8 cellular contexts compared by ENCODE assay signal in genomic region chr3:107927361-107928083, GRCh38.
A peak's percentile ranks its signal among the peaks of the same experiment; 100 is the strongest.
DNase-seq lines count a peak whose midpoint lies in the region; ATAC-seq and TF ChIP-seq lines count a peak whose summit lies in the region.

No MANE protein-coding gene starts in this region.

- H3K27ac Mint-ChIP-seq in activated B cell treated with CpG ODN at 0.5 μM for 24 hours = peak overlapping the region; percentile 26

- POLR2A ChIA-PET in activated B cell treated with CpG ODN at 0.5 μM for 24 hours (lab: Charles Lee) = interaction anchor here (0.8 to 1.1 kb wide), 4 partner anchors 162 to 295 kb away, joined by 3 to 6 read pairs (median 4); partner anchors contain the start of gene IFT57

- peaks cover 10% of the 10 kb centered on the region for H3K27me3 Mint-ChIP-seq in activated B cell treated with CpG ODN at 0.5 μM for 24 hours

- peak overlapping the region; percentile 91 for H3K27ac ChIP-seq in caudate nucleus (ENCODE audit: low read depth, low read length)

- CTCF ChIA-PET in activated B cell treated with CpG ODN at 0.5 μM for 24 hours (lab: Charles Lee) = interaction anchor here (0.6 to 2.7 kb wide), 29 partner anchors 8 to 692 kb away, joined by 3 to 17 read pairs (median 4); no protein-coding TSS in a partner anchor

- intact Hi-C loops in activated B cell treated with CpG ODN at 0.5 μM for 24 hours (cut with micrococcal nuclease) = loop anchor here (1.0 to 5.0 kb wide), 11 partner anchors 65 to 691 kb away; no protein-coding TSS in a partner anchor

- no peaks in the 10 kb centered on the region for H3K9me3 Mint-ChIP-seq in activated B cell treated with CpG ODN at 0.5 μM for 24 hours

- peak; percentile 97 for TF ChIP-seq CTCF in activated B cell treated with CpG ODN at 0.5 μM for 24 hours (IDR thresholded peaks at IDR 0.05)

- H3K4me3 Mint-ChIP-seq in activated B cell treated with CpG ODN at 0.5 μM for 24 hours = peak overlapping the region; percentile 86

- peak; percentile 95 for ATAC-seq in HG02981 (IDR thresholded peaks at IDR 0.05; ENCODE audit: unreplicated experiment)
- ATAC-seq in activated B cell treated with CpG ODN at 0.5 μM for 24 hours (ENCODE audit: low read depth) = peak; percentile 93

- H3K36me3 Mint-ChIP-seq in activated B cell treated with CpG ODN at 0.5 μM for 24 hours (ENCODE audit: low read depth) = no peaks in the 10 kb centered on the region

- DNase-seq in NCI-H1436 (lab: John Stamatoyannopoulos, UW) (peak; percentile 58), NCI-H1436 treated with DMSO at 0.1 percent for 48 hours (lab: John Stamatoyannopoulos, UW) (no peak), NCI-H2171 (lab: John Stamatoyannopoulos, UW) (peak; percentile 83), activated B cell treated with CpG ODN at 0.5 μM for 24 hours (peak; percentile 66), caudate nucleus (lab: John Stamatoyannopoulos, UW) (peak in 60 of 61 donors; percentile 21 to 95 (median 81)), islet precursor cell (peak; percentile 84)
- DNase-seq in stimulated activated CD4-positive, alpha-beta T cell treated with anti-CD3 and anti-CD28 coated beads, Interleukin-12 subunit alpha, Interleukin-12 subunit beta, amount 100 ng/mL, for 24 hours (ENCODE audit: low read depth in 2 of 2) = peak; percentile 40 to 57

- H3K4me1 Mint-ChIP-seq in activated B cell treated with CpG ODN at 0.5 μM for 24 hours = peaks cover 22% of the 10 kb centered on the region
